In genomic region chr11:9314291-9315077, GRCh38 we compare ENCODE assay signal across 8 cellular contexts. TPM values are rescaled to one million over a fixed set of nuclear protein-coding genes. Genes with fewer than 3 reads are reported as not detected.
DNase-seq lines count a peak whose midpoint lies in the region; ATAC-seq, FAIRE-seq and TF ChIP-seq lines count a peak whose summit lies in the region.

Gene TMEM41B (minus strand): TSS chr11:9314593. CDS start chr11:9314441, 152 bp downstream.

- no peaks in the 10 kb centered on the region for H3K36me3 ChIP-seq in bronchial epithelial cell (ENCODE audit: control insufficient read depth, insufficient read depth, low read length)

- ATAC-seq in GM18873 (IDR thresholded peaks at IDR 0.05; ENCODE audit: low FRiP score, unreplicated experiment) = peak; percentile 93
- ATAC-seq in HG03139 (IDR thresholded peaks at IDR 0.05; ENCODE audit: unreplicated experiment) = peak; percentile 91

- DNase-seq in ACHN (peak; percentile 95), NCI-H2227 (lab: John Stamatoyannopoulos, UW; ENCODE audit: unreplicated experiment) (peak; percentile 99), bronchial epithelial cell (ENCODE audit: low read depth) (peak; percentile 96), iPS-NIHi7 (ENCODE audit: extremely low spot score) (peak; percentile 99), smooth muscle cell of the brain vasculature (ENCODE audit: low read depth, low spot score) (peak; percentile 92)

- H3K27me3 ChIP-seq in bronchial epithelial cell (ENCODE audit: control insufficient read depth, insufficient read depth, low read length) = no peaks in the 10 kb centered on the region

- no peak for FAIRE-seq in bronchial epithelial cell (lab: Jason Lieb, UNC)

- H3K4me3 ChIP-seq in WI38 (ENCODE audit: low read depth, low read length) (peak within 1 kb of the TSS; percentile 94), bronchial epithelial cell (ENCODE audit: low read depth, low read length) (peak within 1 kb of the TSS; percentile 98)

- TF ChIP-seq CTCF in WI38 (IDR thresholded peaks at IDR 0.05; ENCODE audit: low read depth, low read length) (no peak), bronchial epithelial cell (IDR thresholded peaks at IDR 0.05; ENCODE audit: insufficient read depth, low read length, severe bottlenecking) (no peak)

- in situ Hi-C loops in ACHN (cut with HindIII; ENCODE audit: low pct_ligation_motif_present, low pct_unique_long_range_greater_than_20kb, low sequenced_read_pairs) = no loop called here

RNA-seq across cellular contexts. Expression of gene TMEM41B, which starts in this region (rescaled TPM):
- total RNA-seq in bronchial epithelial cell = 49.2 and 74.4 TPM in 2 replicates

Comparison
In these comparisons a context has a peak if more than half of its experiments do, and no peak if none do; other contexts are left out.
1. Peak in every context shown above with its lines: DNase-seq, ATAC-seq and H3K4me3 ChIP-seq.